ENCODE assay signal across 8 cellular contexts in genomic region chr7:119100611-119101258, GRCh38.
DNase-seq lines count a peak whose midpoint lies in the region; ATAC-seq and TF ChIP-seq lines count a peak whose summit lies in the region.
"Not testable (repeated sequence)": the region's sequence is repeated elsewhere in the genome, so short reads cannot be mapped to it uniquely, and the experiment has no call there.

No MANE protein-coding gene starts in this region.

- POLR2A ChIA-PET in WTC11 (lab: Charles Lee): not testable (repeated sequence)

- peak; percentile 49 for ATAC-seq in WTC11

- H3K36me3 Mint-ChIP-seq in WTC11: peaks cover 25% of the 10 kb centered on the region

- H3K36me3 ChIP-seq in mesodermal cell (ENCODE audit: control insufficient read depth, insufficient read depth, low read length): not testable (repeated sequence)

- H3K27me3 Mint-ChIP-seq in WTC11 (ENCODE audit: low read depth): not testable (repeated sequence)

- H3K9me3 ChIP-seq in mesodermal cell (ENCODE audit: control insufficient read depth, low read length): not testable (repeated sequence)

- H3K4me3 ChIP-seq in mesodermal cell (ENCODE audit: extremely low read depth, insufficient read depth, low read length, poor library complexity, severe bottlenecking): not testable (repeated sequence)

- DNase-seq in ELF-1 (ENCODE audit: low read depth, low spot score): peak; percentile 90
- peak; percentile 12 for DNase-seq in NCI-H1092 (lab: John Stamatoyannopoulos, UW)
- DNase-seq in NCI-H345 (lab: John Stamatoyannopoulos, UW): peak; percentile 32
- peak; percentile 70 for DNase-seq in NCI-H82 treated with DMSO at 0.1 percent for 48 hours (lab: John Stamatoyannopoulos, UW; ENCODE audit: unreplicated experiment)
- peak; percentile 29 for DNase-seq in WTC11 (ENCODE audit: low spot score)
- peak; percentile 53 for DNase-seq in iPS DF 4.7 (ENCODE audit: extremely low read depth, low spot score)

- TF ChIP-seq CTCF in 22Rv1 (IDR thresholded peaks at IDR 0.05): peak; percentile 17; the same call in 1 of the 2 replicates
- not testable (repeated sequence) for TF ChIP-seq CTCF in WTC11 (IDR thresholded peaks at IDR 0.05)

- peak overlapping the region; percentile 6; the same call in 1 of the 2 replicates for H3K4me3 Mint-ChIP-seq in WTC11

- H3K4me1 Mint-ChIP-seq in WTC11: peaks cover 60% of the 10 kb centered on the region

- 27% methylated on average over 2 of the region's 4 CpGs; no CpG with 5 or more reads in 1 of the 2 experiments for WGBS in mesodermal cell (ENCODE audit: insufficient coverage in 2 of 2), 2 experiments

- peak overlapping the region; percentile 90 for H3K27ac ChIP-seq in 22Rv1
- H3K27ac ChIP-seq in mesodermal cell (ENCODE audit: low read depth, low read length, severe bottlenecking): peak overlapping the region; percentile 24

- CTCF ChIA-PET in WTC11 (lab: Charles Lee): not testable (repeated sequence)

- H3K4me1 ChIP-seq in mesodermal cell (ENCODE audit: control insufficient read depth, insufficient read depth, low read length, poor library complexity, severe bottlenecking): not testable (repeated sequence)

- H3K27ac Mint-ChIP-seq in WTC11: peak overlapping the region; percentile 90

- H3K9me3 Mint-ChIP-seq in WTC11: peaks cover 24% of the 10 kb centered on the region

TF ChIP-seq in WTC11, 78 proteins besides CTCF, POLR2A, EP300 and RAD21:
- TF ChIP-seq RORB (CRISPR knock-in tag; IDR thresholded peaks at IDR 0.05) (peak; percentile 77), MAX (CRISPR knock-in tag; IDR thresholded peaks at IDR 0.05) (peak; percentile 58; the same call in 1 of the 2 replicates), TEAD1 (CRISPR knock-in tag; IDR thresholded peaks at IDR 0.05) (peak; percentile 77; the same call in 1 of the 2 replicates), ZMAT4 (CRISPR knock-in tag; IDR thresholded peaks at IDR 0.05) (0 out of 2 replicates have a peak, but pooled peaks have one; percentile 48), ETV6 (CRISPR knock-in tag; IDR thresholded peaks at IDR 0.05) (peak; percentile 82; the same call in 1 of the 2 replicates), SP1 (CRISPR knock-in tag; conservative IDR thresholded peaks at IDR 0.05) (peak; percentile 31; the same call in 1 of the 2 replicates), AFF4 (CRISPR knock-in tag; IDR thresholded peaks at IDR 0.05; ENCODE audit: borderline replicate concordance) (peak; percentile 67; the same call in 1 of the 2 replicates), FOXK1 (CRISPR knock-in tag; IDR thresholded peaks at IDR 0.05) (peak; percentile 80), JAZF1 (CRISPR knock-in tag; IDR thresholded peaks at IDR 0.05) (0 out of 2 replicates have a peak, but pooled peaks have one; percentile 33), ZBTB21 (CRISPR knock-in tag; IDR thresholded peaks at IDR 0.05; ENCODE audit: borderline replicate concordance) (peak; percentile 32; the same call in 1 of the 2 replicates), ZNF423 (CRISPR knock-in tag; IDR thresholded peaks at IDR 0.05) (peak; percentile 39; the same call in 1 of the 2 replicates), ZNF396 (CRISPR knock-in tag; IDR thresholded peaks at IDR 0.05; ENCODE audit: borderline replicate concordance) (peak; percentile 57; the same call in 1 of the 2 replicates)
- TF ChIP-seq, protein P1, sequence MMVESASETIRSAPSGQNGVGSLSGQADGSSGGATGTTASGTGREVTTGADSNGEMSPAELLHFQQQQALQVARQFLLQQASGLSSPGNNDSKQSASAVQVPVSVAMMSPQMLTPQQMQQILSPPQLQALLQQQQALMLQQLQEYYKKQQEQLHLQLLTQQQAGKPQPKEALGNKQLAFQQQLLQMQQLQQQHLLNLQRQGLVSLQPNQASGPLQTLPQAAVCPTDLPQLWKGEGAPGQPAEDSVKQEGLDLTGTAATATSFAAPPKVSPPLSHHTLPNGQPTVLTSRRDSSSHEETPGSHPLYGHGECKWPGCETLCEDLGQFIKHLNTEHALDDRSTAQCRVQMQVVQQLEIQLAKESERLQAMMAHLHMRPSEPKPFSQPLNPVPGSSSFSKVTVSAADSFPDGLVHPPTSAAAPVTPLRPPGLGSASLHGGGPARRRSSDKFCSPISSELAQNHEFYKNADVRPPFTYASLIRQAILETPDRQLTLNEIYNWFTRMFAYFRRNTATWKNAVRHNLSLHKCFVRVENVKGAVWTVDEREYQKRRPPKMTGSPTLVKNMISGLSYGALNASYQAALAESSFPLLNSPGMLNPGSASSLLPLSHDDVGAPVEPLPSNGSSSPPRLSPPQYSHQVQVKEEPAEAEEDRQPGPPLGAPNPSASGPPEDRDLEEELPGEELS (CRISPR knock-in tag; IDR thresholded peaks at IDR 0.05): peak; percentile 90; the same call in 1 of the 2 replicates

Comparison
In these comparisons a context has a peak if more than half of its experiments do, and no peak if none do; other contexts are left out.
1. DNase-seq: peak in every context shown above with its lines; median percentile 90 in ELF-1; 70 in NCI-H82 treated with DMSO at 0.1 percent for 48 hours; 53 in iPS DF 4.7; 32 in NCI-H345; 29 in WTC11; 12 in NCI-H1092.